8 cellular contexts compared by ENCODE assay signal in genomic region chr7:80918406-80918805, GRCh38. TPM values are rescaled to one million over a fixed set of nuclear protein-coding genes. Genes with fewer than 3 reads are reported as not detected.
DNase-seq lines count a peak whose midpoint lies in the region; FAIRE-seq and TF ChIP-seq lines count a peak whose summit lies in the region.

No MANE protein-coding gene starts in this region.

- no peak overlapping the region for H2BK5ac ChIP-seq in neuronal stem cell (ENCODE audit: low read length)

- H2BK15ac ChIP-seq in neuronal stem cell (ENCODE audit: low read length): no peak overlapping the region

- TF ChIP-seq POLR2A in H54 (IDR thresholded peaks at IDR 0.05; ENCODE audit: low read depth, low read length): no peak
- no peak for TF ChIP-seq POLR2A in esophagus squamous epithelium (IDR thresholded peaks at IDR 0.05)

- H4K91ac ChIP-seq in neuronal stem cell (ENCODE audit: low read depth, low read length, poor library complexity): no peak overlapping the region

- peak overlapping the region; percentile 62 for H3K4me2 ChIP-seq in neuronal stem cell (ENCODE audit: insufficient read depth, low read length, poor library complexity, severe bottlenecking)

- WGBS in esophagus squamous epithelium, 2 donors: 1% methylated on average over 8 to 9 of the region's 9 CpGs
- no CpG with 5 or more reads among the region's 9 CpGs for WGBS in neuronal stem cell (ENCODE audit: extremely low coverage in 2 of 2, insufficient read length in 2 of 2, insufficient replicate concordance in 1 of 2), 2 donors

- no peak for DNase-seq in H54 (ENCODE audit: insufficient read length, low spot score)
- peak; percentile 45 for DNase-seq in RKO (ENCODE audit: low spot score)
- no peak for DNase-seq in esophagus squamous epithelium (lab: John Stamatoyannopoulos, UW)
- peak; percentile 20 for DNase-seq in neuronal stem cell (ENCODE audit: low spot score)
- no peak for DNase-seq in posterior vena cava (ENCODE audit: low spot score)
- no peak for DNase-seq in iPS-NIHi11 (ENCODE audit: low spot score)
- no peak for DNase-seq in GOT3 (lab: John Stamatoyannopoulos, UW)

- H2AFZ ChIP-seq in neuronal stem cell (ENCODE audit: low read length): peak overlapping the region; percentile 81

- no peaks in the 10 kb centered on the region for H3K36me3 ChIP-seq in esophagus squamous epithelium
- H3K36me3 ChIP-seq in neuronal stem cell (replicated peaks in 1 of 2; ENCODE audit: control insufficient read depth in 2 of 2, insufficient read depth in 2 of 2, low read length in 2 of 2): peaks cover 0 to 22% of the 10 kb centered on the region in 2 donors

- intact Hi-C loops in esophagus squamous epithelium (cut with DNase I): no loop called here
- intact Hi-C loops in posterior vena cava (cut with DNase I): loop anchor here in 1 of 2 donors (10.0 kb wide), 1 partner anchor 336 kb away; no protein-coding TSS in a partner anchor

- no peak overlapping the region for H3K4ac ChIP-seq in neuronal stem cell (ENCODE audit: low read length)

- H3K27me3 ChIP-seq in esophagus squamous epithelium: peaks cover 0 to 5% (median 0%) of the 10 kb centered on the region in 4 donors
- peaks cover 0 to 2% (median 0%) of the 10 kb centered on the region in 3 experiments for H3K27me3 ChIP-seq in neuronal stem cell (ENCODE audit: control insufficient read depth in 3 of 3, insufficient read depth in 3 of 3, low read depth in 1 of 3, low read length in 3 of 3)

- TF ChIP-seq CTCF in C4-2B (conservative IDR thresholded peaks at IDR 0.05) (no peak), esophagus squamous epithelium (IDR thresholded peaks at IDR 0.05) (no peak)

- H3K4me3 ChIP-seq in esophagus squamous epithelium: peak overlapping the region; percentile 40 to 67 (median 56)
- H3K4me3 ChIP-seq in neuronal stem cell (ENCODE audit: low read length in 2 of 2): peak overlapping the region; percentile 56 to 76

- no peak overlapping the region for H3K9ac ChIP-seq in neuronal stem cell (ENCODE audit: low read depth, low read length, poor library complexity)

- no peak overlapping the region for H2AK5ac ChIP-seq in neuronal stem cell (ENCODE audit: low read depth, low read length)

- no peak overlapping the region for H3K23ac ChIP-seq in neuronal stem cell (ENCODE audit: low read depth, low read length, poor library complexity)

- no peak overlapping the region for H2BK120ac ChIP-seq in neuronal stem cell (ENCODE audit: low read depth, low read length)

- no peak overlapping the region for H2BK12ac ChIP-seq in neuronal stem cell (ENCODE audit: low read length)

- H3K9me3 ChIP-seq in esophagus squamous epithelium (no peaks in the 10 kb centered on the region), neuronal stem cell (replicated peaks in 1 of 2; ENCODE audit: control insufficient read depth in 2 of 2, insufficient read depth in 1 of 2, low read depth in 1 of 2, low read length in 2 of 2) (peaks cover 0 to 2% of the 10 kb centered on the region in 2 donors)

- peak; percentile 36 for FAIRE-seq in H54 (lab: Jason Lieb, UNC)

- no peak overlapping the region for H3K14ac ChIP-seq in neuronal stem cell (ENCODE audit: low read length)

- no peak overlapping the region for H4K8ac ChIP-seq in neuronal stem cell (ENCODE audit: low read depth, low read length)

- H3K79me1 ChIP-seq in neuronal stem cell (ENCODE audit: low read depth, low read length): no peaks in the 10 kb centered on the region

- no peak overlapping the region for H3K18ac ChIP-seq in neuronal stem cell (ENCODE audit: low read length)

- H3K27ac ChIP-seq in C4-2B (peak overlapping the region; percentile 58), esophagus squamous epithelium (peak overlapping the region; percentile 64 to 78 (median 71)), neuronal stem cell (replicated peaks; ENCODE audit: low read length) (peak overlapping the region; percentile 63)

- H3K4me1 ChIP-seq in esophagus squamous epithelium (peaks cover 6 to 50% (median 8%) of the 10 kb centered on the region in 3 donors), neuronal stem cell (ENCODE audit: control insufficient read depth in 2 of 2, insufficient read depth in 1 of 2, low read depth in 1 of 2, low read length in 2 of 2) (peaks cover 2 to 6% of the 10 kb centered on the region in 2 donors)

RNA-seq across cellular contexts. Expression of gene SEMA3C, which starts 0.4 kb away (rescaled TPM):
- total RNA-seq in esophagus squamous epithelium (10 to 100 TPM in 2 of 4 donors, 1 to 10 TPM in 2; 2.6 to 30.9 (median 14.2) TPM), posterior vena cava (10 to 100 TPM; 36.3 to 89.3 TPM)
- 0.49 TPM for polyA plus RNA-seq in neuronal stem cell (2013, experiment 1 of 2)
- 0.61 TPM for polyA plus RNA-seq in neuronal stem cell (2013, experiment 2 of 2)

Comparison
In these comparisons a context has a peak if more than half of its experiments do, and no peak if none do; other contexts are left out.
1. DNase-seq: peak in RKO (single experiment) and neuronal stem cell (single experiment); none in H54 (single experiment), esophagus squamous epithelium (single experiment), posterior vena cava (single experiment), iPS-NIHi11 (single experiment) and GOT3 (single experiment).
2. Peak in every context shown above with its lines, with median percentiles within 50 percentile points of each other: H3K27ac ChIP-seq.